Comparison of ENCODE assay signal across 11 cellular contexts in genomic region chr17:5508855-5509254, GRCh38. TPM values are rescaled to one million over a fixed set of nuclear protein-coding genes. Genes with fewer than 3 reads are reported as not detected.
DNase-seq lines count a peak whose midpoint lies in the region; ATAC-seq and TF ChIP-seq lines count a peak whose summit lies in the region.
"Had no signal": no experiment of that assay in that cellular context is flagged by ENCODE, and none has a peak within 500 bp of the region (broad histone marks: within the 10 kb centered on the region; RNA-seq: fewer than 3 reads in every experiment).

No MANE protein-coding gene starts in this region.

- DNase-seq in Caki2 (ENCODE audit: low read depth), result peak; percentile 8
- DNase-seq in NCI-H146 (lab: John Stamatoyannopoulos, UW), result peak; percentile 89
- DNase-seq in astrocyte of the spinal cord (ENCODE audit: low read depth, low spot score), result peak; percentile 88
- DNase-seq in mesendoderm, result peak; percentile 86
- DNase-seq in effector CD4-positive, alpha-beta T cell, result no peak
- DNase-seq in activated CD4-positive, CD25-positive, alpha-beta regulatory T cell (lab: John Stamatoyannopoulos, UW), result no peak
- no peak for DNase-seq in NCI-H2029 (lab: John Stamatoyannopoulos, UW)
- DNase-seq: activated B cell treated with CpG ODN at 0.5 μM for 24 hours, DND-41, heart left ventricle had no signal

- ATAC-seq in HG03469 (IDR thresholded peaks at IDR 0.05; ENCODE audit: unreplicated experiment), result no peak
- ATAC-seq: heart left ventricle had no signal

- H3K4ac ChIP-seq in mesendoderm (ENCODE audit: low read depth, low read length), result no peak overlapping the region

- H3K27ac ChIP-seq in mesendoderm (ENCODE audit: low read depth, low read length), result no peak overlapping the region
- H3K27ac ChIP-seq: heart left ventricle had no signal

- no peak overlapping the region for H3K9ac ChIP-seq in mesendoderm (ENCODE audit: low read length)

- no peaks in the 10 kb centered on the region for H3K79me1 ChIP-seq in mesendoderm (ENCODE audit: low read length)

- no peak overlapping the region for H3K4me3 ChIP-seq in astrocyte of the spinal cord (ENCODE audit: low read depth, low read length)
- H3K4me3 ChIP-seq in mesendoderm (ENCODE audit: low read length), result no peak overlapping the region
- H3K4me3 ChIP-seq: heart left ventricle had no signal

- H4K8ac ChIP-seq in mesendoderm (ENCODE audit: low read depth, low read length), result no peak overlapping the region

- no peaks in the 10 kb centered on the region for H3K27me3 ChIP-seq in mesendoderm (ENCODE audit: insufficient read depth, low read length, poor library complexity)
- H3K27me3 ChIP-seq: heart left ventricle had no signal

- H3K4me2 ChIP-seq in mesendoderm (ENCODE audit: low read length), result no peak overlapping the region

- no peaks in the 10 kb centered on the region for H3K4me1 ChIP-seq in mesendoderm (ENCODE audit: control insufficient read depth, low read depth, low read length)

- H2AK5ac ChIP-seq in mesendoderm (ENCODE audit: low read length), result no peak overlapping the region

- in situ Hi-C loops in Caki2 (cut with HindIII; ENCODE audit: low pct_unique_long_range_greater_than_20kb, low sequenced_read_pairs) (no loop called here), astrocyte of the spinal cord (cut with HindIII; ENCODE audit: low sequenced_read_pairs) (no loop called here)

- H2BK15ac ChIP-seq in mesendoderm (replicated peaks; ENCODE audit: low read depth), result no peak overlapping the region

- H2BK120ac ChIP-seq in mesendoderm (ENCODE audit: low read depth, low read length), result no peak overlapping the region

- no peak for TF ChIP-seq CTCF in astrocyte of the spinal cord (IDR thresholded peaks at IDR 0.05; ENCODE audit: low read depth, low read length)

- H3K79me2 ChIP-seq in mesendoderm (ENCODE audit: control insufficient read depth, insufficient read depth, low read length), result no peaks in the 10 kb centered on the region

- no CpG with 5 or more reads among the region's 4 CpGs for WGBS in mesendoderm (ENCODE audit: extremely low coverage, insufficient coverage, low lambda C conversion rate)

- no peak overlapping the region for H3K23ac ChIP-seq in mesendoderm (ENCODE audit: low read length)

- H3K18ac ChIP-seq in mesendoderm (ENCODE audit: low read length), result no peak overlapping the region

- H3K56ac ChIP-seq in mesendoderm (ENCODE audit: low read length), result no peak overlapping the region

- no peaks in the 10 kb centered on the region for H3K36me3 ChIP-seq in mesendoderm (ENCODE audit: control insufficient read depth, insufficient read depth, low read length)

- H4K5ac ChIP-seq in mesendoderm (ENCODE audit: low read length), result no peak overlapping the region

- H2BK5ac ChIP-seq in mesendoderm (ENCODE audit: low read length), result no peak overlapping the region

RNA-seq across cellular contexts. Expression of gene MIS12, which starts 22.5 kb away (rescaled TPM):
- 8.7 and 13.4 TPM in 2 replicates for total RNA-seq in Caki2 (2014; rRNA removed; shearing (Covaris generic); ENCODE audit: low replicate concordance)
- polyA plus RNA-seq in mesendoderm (2013, experiment 1 of 2), result 25.0 TPM
- 23.5 TPM for polyA plus RNA-seq in mesendoderm (2013, experiment 2 of 2)

RNA-seq across cellular contexts. Expression of gene DERL2, which starts 22.9 kb away (rescaled TPM):
- 16.3 and 48.6 TPM in 2 replicates for total RNA-seq in Caki2 (2014; rRNA removed; shearing (Covaris generic); ENCODE audit: low replicate concordance)
- 33.1 TPM for polyA plus RNA-seq in mesendoderm (2013, experiment 1 of 2)
- polyA plus RNA-seq in mesendoderm (2013, experiment 2 of 2), result 34.2 TPM

RNA-seq across cellular contexts. Expression of gene DHX33, which starts 40.1 kb away (rescaled TPM):
- 7.2 and 9.2 TPM in 2 replicates for total RNA-seq in Caki2 (2014; rRNA removed; shearing (Covaris generic); ENCODE audit: low replicate concordance)
- 50.1 TPM for polyA plus RNA-seq in mesendoderm (2013, experiment 1 of 2)
- 49.2 TPM for polyA plus RNA-seq in mesendoderm (2013, experiment 2 of 2)

Comparison
In these comparisons a context has a peak if more than half of its experiments do, and no peak if none do; other contexts are left out.
1. DNase-seq: peak in Caki2 (single experiment), NCI-H146 (single experiment), astrocyte of the spinal cord (single experiment) and mesendoderm (single experiment); none in effector CD4-positive, alpha-beta T cell (single experiment), activated CD4-positive, CD25-positive, alpha-beta regulatory T cell (0 of 4) and NCI-H2029 (single experiment).